In the genomic region with DNA sequence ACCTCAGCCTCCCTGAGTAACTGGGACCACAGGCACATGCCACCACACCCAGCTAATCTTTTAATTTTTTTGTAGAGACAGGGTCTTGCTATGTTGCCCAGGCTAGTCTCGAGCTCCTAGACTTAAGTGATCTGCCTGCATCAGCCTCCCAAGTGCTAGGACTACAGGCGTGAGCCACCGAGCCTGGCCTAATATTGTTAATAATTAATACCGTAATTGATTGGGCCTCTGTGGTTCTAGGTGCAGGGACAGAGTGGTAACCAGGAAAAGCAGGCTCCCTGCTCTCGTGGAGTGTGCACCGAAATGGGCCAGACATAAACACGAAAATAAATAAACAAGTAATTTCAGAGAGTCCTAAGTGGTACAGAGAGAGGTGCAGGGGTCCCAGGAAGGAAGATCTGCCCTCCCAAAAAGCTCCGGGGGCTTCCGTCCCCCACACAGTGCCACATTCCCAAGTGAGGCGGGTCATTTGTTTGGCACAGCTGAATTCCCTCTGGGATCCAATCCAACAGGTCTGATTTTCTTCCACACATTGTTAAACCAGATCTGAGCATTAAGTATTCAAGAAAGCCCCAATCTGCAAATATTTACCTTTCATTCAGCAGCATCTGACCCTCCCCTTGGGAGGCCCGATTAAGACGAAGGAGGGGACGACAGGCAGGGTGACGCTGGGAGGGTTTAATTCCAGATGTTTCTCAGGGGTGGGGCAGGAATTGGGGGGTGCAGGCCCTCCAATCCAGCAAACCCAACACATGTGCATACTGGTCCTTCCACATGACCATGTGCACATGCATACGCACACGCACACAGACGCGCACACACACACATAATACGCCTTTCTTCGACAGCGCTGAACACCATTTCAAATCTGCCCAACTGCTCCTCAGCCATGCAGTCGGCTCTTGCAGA, we compare ENCODE assay signal across 22 cellular contexts.
DNase-seq lines count a peak whose midpoint lies in the region; ATAC-seq and TF ChIP-seq lines count a peak whose summit lies in the region.
"Had no signal": no experiment of that assay in that cellular context is flagged by ENCODE, and none has a peak within 500 bp of the region (broad histone marks: within the 10 kb centered on the region; RNA-seq: fewer than 3 reads in every experiment).

No MANE protein-coding gene starts in this region.

- BruUV-seq in Calu3 (replicated peaks; lab: Mats Ljungman, UMichigan): no TSS peak

- H3K27ac Mint-ChIP-seq in Calu3 (ENCODE audit: unreplicated experiment) (no peak overlapping the region), progenitor cell of endocrine pancreas (peak overlapping the region; percentile 97)
- H3K27ac Mint-ChIP-seq in stimulated activated memory B cell treated with anti-CD40 and anti-IgM and Interleukin-4, amounts not matched to agents 10 μg/mL and 1 μg/mL and 100 μg/mL, for 72 hours: no peak overlapping the region
- H3K27ac Mint-ChIP-seq: activated CD8-positive, alpha-beta T cell treated with anti-CD3 and anti-CD28 coated beads, Interleukin-2, amount 10 ng/mL, durations not matched to agents 7 days and 5 days; CD4-positive, CD25-positive, alpha-beta regulatory T cell had no signal

- intact Hi-C loops in Calu3 (cut with micrococcal nuclease; ENCODE audit: unreplicated experiment): no loop called here

- peaks cover 55% of the 10 kb centered on the region for H3K27me3 Mint-ChIP-seq in Calu3 (ENCODE audit: unreplicated experiment)
- H3K27me3 Mint-ChIP-seq in progenitor cell of endocrine pancreas: peaks cover 21% of the 10 kb centered on the region
- peaks cover 20% of the 10 kb centered on the region for H3K27me3 Mint-ChIP-seq in stimulated activated memory B cell treated with anti-CD40 and anti-IgM and Interleukin-4, amounts not matched to agents 10 μg/mL and 1 μg/mL and 100 μg/mL, for 72 hours
- H3K27me3 Mint-ChIP-seq: CD4-positive, CD25-positive, alpha-beta regulatory T cell had no signal

- CTCF ChIA-PET in Calu3 (lab: Charles Lee): no interaction called here

- no peak overlapping the region for H3K4me3 Mint-ChIP-seq in Calu3 (ENCODE audit: low read depth, unreplicated experiment)
- peak overlapping the region; percentile 24 for H3K4me3 Mint-ChIP-seq in progenitor cell of endocrine pancreas (ENCODE audit: low read depth)
- no peak overlapping the region for H3K4me3 Mint-ChIP-seq in stimulated activated memory B cell treated with anti-CD40 and anti-IgM and Interleukin-4, amounts not matched to agents 10 μg/mL and 1 μg/mL and 100 μg/mL, for 72 hours
- H3K4me3 Mint-ChIP-seq: activated CD8-positive, alpha-beta T cell treated with anti-CD3 and anti-CD28 coated beads, Interleukin-2, amount 10 ng/mL, durations not matched to agents 7 days and 5 days had no signal

- H3K9me3 Mint-ChIP-seq in Calu3 (ENCODE audit: low read depth, unreplicated experiment) (no peaks in the 10 kb centered on the region), progenitor cell of endocrine pancreas (ENCODE audit: low read depth) (no peaks in the 10 kb centered on the region)
- H3K9me3 Mint-ChIP-seq in stimulated activated memory B cell treated with anti-CD40 and anti-IgM and Interleukin-4, amounts not matched to agents 10 μg/mL and 1 μg/mL and 100 μg/mL, for 72 hours: peaks cover 2% of the 10 kb centered on the region

- H3K4me1 Mint-ChIP-seq in Calu3 (ENCODE audit: low read depth, unreplicated experiment) (no peaks in the 10 kb centered on the region), progenitor cell of endocrine pancreas (ENCODE audit: low read depth) (peaks cover 10% of the 10 kb centered on the region)
- H3K4me1 Mint-ChIP-seq in stimulated activated memory B cell treated with anti-CD40 and anti-IgM and Interleukin-4, amounts not matched to agents 10 μg/mL and 1 μg/mL and 100 μg/mL, for 72 hours: no peaks in the 10 kb centered on the region
- H3K4me1 Mint-ChIP-seq: CD4-positive, CD25-positive, alpha-beta regulatory T cell had no signal

- H3K36me3 Mint-ChIP-seq in Calu3 (ENCODE audit: insufficient read depth, unreplicated experiment) (no peaks in the 10 kb centered on the region), progenitor cell of endocrine pancreas (ENCODE audit: insufficient read depth) (no peaks in the 10 kb centered on the region)
- H3K36me3 Mint-ChIP-seq in stimulated activated memory B cell treated with anti-CD40 and anti-IgM and Interleukin-4, amounts not matched to agents 10 μg/mL and 1 μg/mL and 100 μg/mL, for 72 hours: no peaks in the 10 kb centered on the region
- H3K36me3 Mint-ChIP-seq: CD4-positive, CD25-positive, alpha-beta regulatory T cell had no signal

- ATAC-seq in HG03025 (IDR thresholded peaks at IDR 0.05; ENCODE audit: low FRiP score, unreplicated experiment): no peak
- ATAC-seq in stimulated activated memory B cell treated with anti-CD40 and anti-IgM and Interleukin-4, amounts not matched to agents 10 μg/mL and 1 μg/mL and 100 μg/mL, for 72 hours: no peak
- no peak for ATAC-seq in GM19397 (IDR thresholded peaks at IDR 0.05; ENCODE audit: unreplicated experiment)
- ATAC-seq: activated CD8-positive, alpha-beta T cell treated with anti-CD3 and anti-CD28 coated beads, Interleukin-2, amount 10 ng/mL, durations not matched to agents 7 days and 5 days; Panc1; right cardiac atrium had no signal

- DNase-seq in Calu3 (peak; percentile 10), DMS79 treated with DMSO at 0.1 percent for 48 hours (lab: John Stamatoyannopoulos, UW) (peak; percentile 4), progenitor cell of endocrine pancreas (ENCODE audit: low spot score, unreplicated experiment) (no peak)
- DNase-seq: activated CD8-positive, alpha-beta T cell treated with anti-CD3 and anti-CD28 coated beads, Interleukin-2, amount 10 ng/mL, durations not matched to agents 7 days and 5 days; activated gamma-delta T cell; activated T-cell treated with anti-CD3 and anti-CD28 coated beads for 4 hours; CD4-positive, CD25-positive, alpha-beta regulatory T cell; cerebellar nuclear complex; DMS 273 treated with DMSO at 0.1 percent for 48 hours; IMR-90; NCI-H1105 treated with DMSO at 0.1 percent for 48 hours; NCI-H226; right cardiac atrium; T-helper 1 cell; transverse colon had no signal

- H3K27ac ChIP-seq in VCaP: peak overlapping the region; percentile 74
- H3K27ac ChIP-seq: epithelial cell of prostate, SJSA1, transverse colon had no signal

- TF ChIP-seq CTCF in Calu3 (IDR thresholded peaks at IDR 0.05; ENCODE audit: unreplicated experiment) (no peak), VCaP (conservative IDR thresholded peaks at IDR 0.05) (no peak), progenitor cell of endocrine pancreas (IDR thresholded peaks at IDR 0.05; ENCODE audit: unreplicated experiment) (no peak)
